ENCODE assay signal across 18 cellular contexts in the genomic region with DNA sequence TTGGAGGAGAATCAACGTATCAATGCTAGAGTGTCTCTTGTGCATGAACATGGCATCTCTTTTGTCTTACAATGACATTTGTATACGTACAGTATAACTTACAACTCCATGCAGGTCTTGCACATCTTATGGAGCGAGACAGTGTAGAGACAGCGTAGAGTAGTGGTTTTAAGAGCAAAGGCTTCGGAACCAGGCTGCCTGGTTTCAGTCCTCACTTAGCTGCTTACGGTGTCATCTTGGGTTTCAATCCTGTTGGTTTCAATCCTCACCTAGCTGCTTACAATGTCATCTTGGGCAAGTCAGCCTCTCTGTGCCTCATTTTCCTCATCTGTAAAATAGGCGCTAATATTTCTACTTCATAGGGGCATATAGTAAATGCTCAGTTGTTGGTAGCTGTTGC.
DNase-seq lines count a peak whose midpoint lies in the region; ATAC-seq and FAIRE-seq lines count a peak whose summit lies in the region.
"Had no signal": no experiment of that assay in that cellular context is flagged by ENCODE, and none has a peak within 500 bp of the region (broad histone marks: within the 10 kb centered on the region; RNA-seq: fewer than 3 reads in every experiment).

No MANE protein-coding gene starts in this region.

- no peak overlapping the region for H3K4me3 Mint-ChIP-seq in central memory CD8-positive, alpha-beta T cell
- no peak overlapping the region for H3K4me3 Mint-ChIP-seq in naive thymus-derived CD8-positive, alpha-beta T cell
- H3K4me3 Mint-ChIP-seq: B cell; CD8-positive, alpha-beta memory T cell had no signal

- POLR2A ChIA-PET in naive thymus-derived CD8-positive, alpha-beta T cell (lab: Charles Lee): no interaction called here

- H3K4me1 Mint-ChIP-seq in central memory CD8-positive, alpha-beta T cell: peaks cover 48% of the 10 kb centered on the region
- peaks cover 17 to 54% (median 52%) of the 10 kb centered on the region in 4 donors for H3K4me1 Mint-ChIP-seq in naive thymus-derived CD8-positive, alpha-beta T cell

- peak; percentile 16 to 41 for ATAC-seq in activated naive CD4-positive, alpha-beta T cell treated with anti-CD3 and anti-CD28 coated beads, Interleukin-2, amount 50 U/mL, for 72 hours
- ATAC-seq in central memory CD8-positive, alpha-beta T cell (replicated peaks; ENCODE audit: extremely low read depth, poor library complexity, severe bottlenecking): no peak
- no peak for ATAC-seq in naive thymus-derived CD8-positive, alpha-beta T cell

- no peaks in the 10 kb centered on the region for H3K9me3 Mint-ChIP-seq in activated naive CD4-positive, alpha-beta T cell treated with anti-CD3 and anti-CD28 coated beads, Interleukin-2, amount 50 U/mL, for 72 hours
- H3K9me3 Mint-ChIP-seq in central memory CD8-positive, alpha-beta T cell: no peaks in the 10 kb centered on the region
- H3K9me3 Mint-ChIP-seq in naive thymus-derived CD8-positive, alpha-beta T cell: no peaks in the 10 kb centered on the region
- H3K9me3 Mint-ChIP-seq: CD4-positive, CD25-positive, alpha-beta regulatory T cell; CD8-positive, alpha-beta memory T cell had no signal

- H3K36me3 Mint-ChIP-seq in activated naive CD4-positive, alpha-beta T cell treated with anti-CD3 and anti-CD28 coated beads, Interleukin-2, amount 50 U/mL, for 72 hours: peaks cover 0 to 7% of the 10 kb centered on the region in 2 donors
- H3K36me3 Mint-ChIP-seq in central memory CD8-positive, alpha-beta T cell (ENCODE audit: insufficient read depth): peaks cover 19% of the 10 kb centered on the region
- peaks cover 0 to 56% (median 7%) of the 10 kb centered on the region in 3 donors for H3K36me3 Mint-ChIP-seq in naive thymus-derived CD8-positive, alpha-beta T cell

- DNase-seq in activated naive CD4-positive, alpha-beta T cell treated with anti-CD3 and anti-CD28 coated beads, Interleukin-2, amount 50 U/mL, for 72 hours (ENCODE audit: low spot score in 2 of 2): no peak
- no peak for DNase-seq in activated naive CD4-positive, alpha-beta T cell (lab: John Stamatoyannopoulos, UW)
- no peak for DNase-seq in HTR-8/SVneo (ENCODE audit: insufficient read length, low spot score)
- no peak for DNase-seq in central memory CD8-positive, alpha-beta T cell (ENCODE audit: low spot score in 2 of 2)
- no peak for DNase-seq in occipital lobe (lab: John Stamatoyannopoulos, UW)
- DNase-seq in naive thymus-derived CD8-positive, alpha-beta T cell: no peak
- DNase-seq: CD4-positive, CD25-positive, alpha-beta regulatory T cell; CD8-positive, alpha-beta memory T cell; DMS53; DMS79 treated with DMSO at 0.1 percent for 48 hours; GF-D8; GOT3; HCEC 1CT had no signal

- no peaks in the 10 kb centered on the region for H3K27me3 Mint-ChIP-seq in central memory CD8-positive, alpha-beta T cell
- H3K27me3 Mint-ChIP-seq in naive thymus-derived CD8-positive, alpha-beta T cell: no peaks in the 10 kb centered on the region
- H3K27me3 Mint-ChIP-seq: B cell; CD4-positive, CD25-positive, alpha-beta regulatory T cell; CD8-positive, alpha-beta memory T cell had no signal

- peak; percentile 54 for FAIRE-seq in HTR-8/SVneo (lab: Jason Lieb, UNC)
- FAIRE-seq: A204.1, GM12891, GM18507, H54 had no signal

- no peak overlapping the region for H3K27ac Mint-ChIP-seq in activated naive CD4-positive, alpha-beta T cell treated with anti-CD3 and anti-CD28 coated beads, Interleukin-2, amount 50 U/mL, for 72 hours
- peak overlapping the region; percentile 41 for H3K27ac Mint-ChIP-seq in central memory CD8-positive, alpha-beta T cell (ENCODE audit: low read depth)
- H3K27ac Mint-ChIP-seq in naive thymus-derived CD8-positive, alpha-beta T cell: no peak overlapping the region
- H3K27ac Mint-ChIP-seq: B cell had no signal

Comparison
In these comparisons a context has a peak if more than half of its experiments do, and no peak if none do; other contexts are left out.
1. ATAC-seq: peak in activated naive CD4-positive, alpha-beta T cell treated with anti-CD3 and anti-CD28 coated beads, Interleukin-2, amount 50 U/mL, for 72 hours (2 of 2); none in central memory CD8-positive, alpha-beta T cell (single experiment) and naive thymus-derived CD8-positive, alpha-beta T cell (0 of 2).